8 cellular contexts compared by ENCODE assay signal in the genomic region with DNA sequence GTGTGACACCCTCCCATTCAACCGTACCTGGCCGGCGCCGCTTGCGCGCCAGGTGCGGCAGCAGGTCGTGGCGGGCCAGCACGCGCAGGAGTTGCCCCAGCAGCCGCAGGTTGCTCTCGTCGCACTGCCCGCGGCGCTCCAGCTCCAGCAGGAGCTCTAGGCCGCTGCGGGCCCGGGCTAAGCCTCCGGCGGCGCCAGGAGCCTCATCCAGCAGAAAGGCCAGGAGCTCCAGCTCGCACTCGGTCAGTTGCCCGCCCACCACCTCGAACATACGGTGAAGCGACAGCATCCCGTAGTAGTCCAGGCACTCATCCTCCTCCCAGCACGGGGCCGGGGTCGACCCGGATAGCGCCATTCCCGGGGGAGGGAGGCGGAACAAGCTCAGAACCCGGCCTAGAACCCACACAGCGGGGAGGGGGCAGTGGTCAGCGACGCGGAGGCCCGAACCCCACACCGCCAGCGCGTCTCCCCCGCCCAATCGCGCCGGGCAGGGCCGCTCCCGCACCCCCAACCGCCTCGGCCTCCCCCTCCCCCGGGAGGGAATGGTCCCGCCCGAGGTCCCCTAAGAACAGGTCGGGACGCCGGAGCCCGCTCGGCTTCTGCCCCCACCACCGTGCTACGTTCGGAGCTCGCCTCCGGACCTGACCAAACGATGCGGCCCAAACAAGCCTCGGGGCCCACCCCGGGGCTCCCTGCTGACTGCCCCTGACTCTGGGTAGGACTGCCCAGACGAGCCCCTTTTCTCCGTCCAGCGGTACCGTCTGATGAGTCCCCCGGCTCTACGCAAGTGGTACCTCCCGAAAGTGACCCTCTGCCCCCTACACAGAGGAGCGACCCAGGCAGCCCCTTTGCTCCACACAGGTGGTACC. TPM values are rescaled to one million over a fixed set of nuclear protein-coding genes. Genes with fewer than 3 reads are reported as not detected.
DNase-seq lines count a peak whose midpoint lies in the region; ATAC-seq and TF ChIP-seq lines count a peak whose summit lies in the region.

No MANE protein-coding gene starts in this region.

- H3K27me3 ChIP-seq in neural cell (ENCODE audit: insufficient read depth, low read depth, low read length), result no peaks in the 10 kb centered on the region

- H3K36me3 ChIP-seq in neural cell (ENCODE audit: insufficient read depth, low read length), result no peaks in the 10 kb centered on the region

- H2AFZ ChIP-seq in neural cell (ENCODE audit: low read depth, low read length), result peak overlapping the region; percentile 89

- ATAC-seq in GM21447 (IDR thresholded peaks at IDR 0.05; ENCODE audit: unreplicated experiment) (peak; percentile 3), HG03469 (IDR thresholded peaks at IDR 0.05; ENCODE audit: unreplicated experiment) (no peak)

- peak overlapping the region; percentile 90 for H3K4me3 ChIP-seq in fibroblast of the aortic adventitia (ENCODE audit: low read depth, low read length)
- H3K4me3 ChIP-seq in neural cell (ENCODE audit: low read length), result peak overlapping the region; percentile 97

- H3F3A ChIP-seq in neural cell (ENCODE audit: insufficient read depth, low read length, poor library complexity, severe bottlenecking), result peaks cover 7% of the 10 kb centered on the region

- peak overlapping the region; percentile 91 for H3K4me2 ChIP-seq in neural cell (ENCODE audit: low read length)

- DNase-seq in C1 segment of cervical spinal cord (lab: John Stamatoyannopoulos, UW) (peak in 11 of 14 donors; percentile 35 to 75 (median 56)), NAMALWA (ENCODE audit: low spot score) (peak; percentile 23), fibroblast of the aortic adventitia (ENCODE audit: low read depth) (peak; percentile 22), NCI-H345 (lab: John Stamatoyannopoulos, UW) (no peak)
- DNase-seq in activated T-cell treated with anti-CD3 and anti-CD28 coated beads, Interleukin-2, amount 50 U/mL, for 48 hours, result peak; percentile 55 to 59

- TF ChIP-seq RAD21 in neural cell (conservative IDR thresholded peaks at IDR 0.05), result peak; percentile 21

- peaks cover 8% of the 10 kb centered on the region for H4K20me1 ChIP-seq in neural cell (ENCODE audit: insufficient read depth)

- TF ChIP-seq CTCF in fibroblast of the aortic adventitia (IDR thresholded peaks at IDR 0.05; ENCODE audit: insufficient read depth, low read length), result no peak
- TF ChIP-seq CTCF in neural cell (IDR thresholded peaks at IDR 0.05; ENCODE audit: poor library complexity, severe bottlenecking), result no peak

- H3K9ac ChIP-seq in neural cell (ENCODE audit: low read length), result peak overlapping the region; percentile 90

- H3K79me2 ChIP-seq in neural cell (replicated peaks; ENCODE audit: insufficient read depth, low read length), result peaks cover 42% of the 10 kb centered on the region

- no peaks in the 10 kb centered on the region for H3K9me3 ChIP-seq in neural cell (ENCODE audit: low read length)

- H3K27ac ChIP-seq in neural cell (ENCODE audit: low read length), result peak overlapping the region; percentile 77

- TF ChIP-seq EP300 in neural cell (conservative IDR thresholded peaks at IDR 0.05; ENCODE audit: poor library complexity, severe bottlenecking), result no peak

- no peaks in the 10 kb centered on the region for H3K9me2 ChIP-seq in neural cell (ENCODE audit: insufficient read depth, low read length)

TF ChIP-seq in neural cell, 6 proteins besides CTCF, POLR2A, EP300 and RAD21:
- TF ChIP-seq SMC3 (conservative IDR thresholded peaks at IDR 0.05; ENCODE audit: poor library complexity), result peak; percentile 37
- no peak for TF ChIP-seq EZH2 (IDR thresholded peaks at IDR 0.05; ENCODE audit: borderline replicate concordance, insufficient read depth, low read length, poor library complexity, severe bottlenecking)

RNA-seq across cellular contexts. Expression of gene DEDD2, which starts 0.6 kb away (rescaled TPM):
- 11.1 and 13.5 TPM in 2 replicates for total RNA-seq in fibroblast of the aortic adventitia (ENCODE audit: low replicate concordance)
- 69.9 and 72.8 TPM in 2 replicates for polyA plus RNA-seq in neural cell
- 45.7 and 51.6 TPM in 2 replicates for polyA minus RNA-seq in neural cell

RNA-seq across cellular contexts. Expression of gene ZNF526, which starts 3.2 kb away (rescaled TPM):
- total RNA-seq in fibroblast of the aortic adventitia (ENCODE audit: low replicate concordance), result 6.0 and 13.0 TPM in 2 replicates
- 2.1 TPM in 2 replicates for polyA plus RNA-seq in neural cell
- 7.6 and 10.0 TPM in 2 replicates for polyA minus RNA-seq in neural cell

RNA-seq across cellular contexts. Expression of gene GSK3A, which starts 25.5 kb away (rescaled TPM):
- 3.1 and 18.3 TPM in 2 replicates for total RNA-seq in fibroblast of the aortic adventitia (ENCODE audit: low replicate concordance)
- 25.2 and 25.8 TPM in 2 replicates for polyA plus RNA-seq in neural cell
- polyA minus RNA-seq in neural cell, result 31.5 and 32.4 TPM in 2 replicates

RNA-seq across cellular contexts. Expression of gene ERF, which starts 38.0 kb away (rescaled TPM):
- 18.2 and 30.4 TPM in 2 replicates for total RNA-seq in fibroblast of the aortic adventitia (ENCODE audit: low replicate concordance)
- 3.8 and 6.7 TPM in 2 replicates for polyA plus RNA-seq in neural cell
- 5.3 and 6.6 TPM in 2 replicates for polyA minus RNA-seq in neural cell

RNA-seq across cellular contexts. Expression of gene CIC, which starts 52.2 kb away (rescaled TPM):
- 35.3 and 36.1 TPM in 2 replicates for total RNA-seq in fibroblast of the aortic adventitia (ENCODE audit: low replicate concordance)
- polyA plus RNA-seq in neural cell, result 10.8 and 23.1 TPM in 2 replicates
- polyA minus RNA-seq in neural cell, result 29.0 and 31.0 TPM in 2 replicates
